Comparison of ENCODE assay signal across 9 cellular contexts in the genomic region with DNA sequence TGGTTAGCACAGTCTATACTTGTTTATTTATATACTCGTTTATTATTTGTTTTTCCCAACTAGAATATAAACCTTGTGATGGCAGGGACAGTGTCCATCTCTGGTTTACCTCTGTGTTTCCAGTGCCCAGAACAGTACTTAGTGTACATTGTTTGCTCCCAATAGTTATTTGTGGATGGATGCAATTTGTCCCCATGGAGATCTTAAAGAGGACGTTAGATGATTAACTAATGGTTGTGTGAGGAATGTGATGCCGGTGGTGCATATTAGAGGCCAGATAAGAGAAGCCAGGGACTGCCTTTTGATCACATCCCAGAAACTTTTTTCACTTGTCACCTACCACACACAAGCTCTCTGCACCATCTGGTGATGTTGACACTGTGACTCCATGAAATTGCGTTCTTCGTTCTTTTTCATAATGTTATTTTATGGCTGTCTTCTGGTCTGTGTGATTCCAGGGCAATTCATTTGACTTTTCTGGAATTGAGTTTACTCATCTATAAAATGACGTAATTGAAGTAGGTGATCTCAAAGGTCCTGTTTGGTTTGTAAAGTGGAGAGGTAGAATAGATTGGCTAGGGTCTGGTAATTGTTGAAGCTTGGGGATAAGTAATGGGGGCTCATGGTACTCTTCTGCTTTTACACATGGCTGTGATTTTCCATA. TPM values are rescaled to one million over a fixed set of nuclear protein-coding genes. Genes with fewer than 3 reads are reported as not detected.
DNase-seq lines count a peak whose midpoint lies in the region; ATAC-seq and TF ChIP-seq lines count a peak whose summit lies in the region.
"Had no signal": no experiment of that assay in that cellular context is flagged by ENCODE, and none has a peak within 500 bp of the region (broad histone marks: within the 10 kb centered on the region; RNA-seq: fewer than 3 reads in every experiment).

No MANE protein-coding gene starts in this region.

- no peak for TF ChIP-seq POLR2A in right lobe of liver (IDR thresholded peaks at IDR 0.05)

- CTCF ChIA-PET in activated naive CD4-positive, alpha-beta T cell treated with anti-CD3 and anti-CD28 coated beads for 36 hours (lab: Charles Lee), result no interaction called here

- peak overlapping the region; percentile 94 for H3K4me3 ChIP-seq in astrocyte of the spinal cord (ENCODE audit: low read depth, low read length)
- peak overlapping the region; percentile 96 to 100 (median 99) for H3K4me3 ChIP-seq in right lobe of liver

- no peaks in the 10 kb centered on the region for H3K27me3 Mint-ChIP-seq in activated naive CD4-positive, alpha-beta T cell treated with anti-CD3 and anti-CD28 coated beads for 36 hours (ENCODE audit: low read depth)
- no peaks in the 10 kb centered on the region for H3K27me3 Mint-ChIP-seq in type B pancreatic cell

- H3K27ac Mint-ChIP-seq in activated naive CD4-positive, alpha-beta T cell treated with anti-CD3 and anti-CD28 coated beads for 36 hours, result peak overlapping the region; percentile 25
- peak overlapping the region; percentile 83 for H3K27ac Mint-ChIP-seq in type B pancreatic cell

- intact Hi-C loops in activated naive CD4-positive, alpha-beta T cell treated with anti-CD3 and anti-CD28 coated beads for 36 hours (cut with micrococcal nuclease), result no loop called here
- intact Hi-C loops in right lobe of liver (cut with DNase I), result no loop called here

- no peak for ATAC-seq in right lobe of liver
- no peak for ATAC-seq in HG03108 (IDR thresholded peaks at IDR 0.05; ENCODE audit: unreplicated experiment)

- H3K9me3 ChIP-seq in right lobe of liver, result no peaks in the 10 kb centered on the region
- H3K9me3 ChIP-seq: testis had no signal

- H3K36me3 Mint-ChIP-seq in activated naive CD4-positive, alpha-beta T cell treated with anti-CD3 and anti-CD28 coated beads for 36 hours (ENCODE audit: low read depth), result peaks cover 29% of the 10 kb centered on the region
- peaks cover 11% of the 10 kb centered on the region for H3K36me3 Mint-ChIP-seq in type B pancreatic cell

- peaks cover 4% of the 10 kb centered on the region for H3K9me3 Mint-ChIP-seq in activated naive CD4-positive, alpha-beta T cell treated with anti-CD3 and anti-CD28 coated beads for 36 hours
- H3K9me3 Mint-ChIP-seq in type B pancreatic cell, result no peaks in the 10 kb centered on the region

- H3K27me3 ChIP-seq in right lobe of liver, result no peaks in the 10 kb centered on the region
- H3K27me3 ChIP-seq: testis had no signal

- H3K4me1 ChIP-seq in right lobe of liver, result peaks cover 0 to 21% (median 7%) of the 10 kb centered on the region in 4 donors

- TF ChIP-seq CTCF in astrocyte of the spinal cord (IDR thresholded peaks at IDR 0.05; ENCODE audit: low read depth, low read length) (no peak), right lobe of liver (IDR thresholded peaks at IDR 0.05) (no peak), type B pancreatic cell (conservative IDR thresholded peaks at IDR 0.05) (no peak)

- peaks cover 61% of the 10 kb centered on the region for H3K4me1 Mint-ChIP-seq in activated naive CD4-positive, alpha-beta T cell treated with anti-CD3 and anti-CD28 coated beads for 36 hours (ENCODE audit: low read depth)
- peaks cover 16% of the 10 kb centered on the region for H3K4me1 Mint-ChIP-seq in type B pancreatic cell (ENCODE audit: unreplicated experiment)

- peak overlapping the region in 1 of 3 donors; percentile 80 for H3K27ac ChIP-seq in right lobe of liver

- peak overlapping the region; percentile 94 for H3K4me3 Mint-ChIP-seq in activated naive CD4-positive, alpha-beta T cell treated with anti-CD3 and anti-CD28 coated beads for 36 hours
- peak overlapping the region; percentile 96 for H3K4me3 Mint-ChIP-seq in type B pancreatic cell

- H3K36me3 ChIP-seq in right lobe of liver, result peaks cover 0 to 14% (median 0%) of the 10 kb centered on the region in 4 donors

- no peak for DNase-seq in activated naive CD4-positive, alpha-beta T cell treated with anti-CD3 and anti-CD28 coated beads for 36 hours
- no peak for DNase-seq in activated naive CD4-positive, alpha-beta T cell (lab: John Stamatoyannopoulos, UW)
- DNase-seq in astrocyte of the spinal cord (ENCODE audit: low read depth, low spot score) (no peak), right lobe of liver (no peak), type B pancreatic cell (ENCODE audit: extremely low spot score, unreplicated experiment) (no peak), NAMALWA (ENCODE audit: low spot score) (no peak), islet precursor cell (no peak)
- DNase-seq: testis had no signal

- in situ Hi-C loops in astrocyte of the spinal cord (cut with HindIII; ENCODE audit: low sequenced_read_pairs), result no loop called here

- WGBS in right lobe of liver (ENCODE audit: insufficient coverage, low coverage, low lambda C conversion rate, missing lambda C conversion rate), result 41% methylated on average over 6 of the region's 6 CpGs

RNA-seq across cellular contexts. Expression of a gene that starts 1.2 kb away (rescaled TPM):
- 10 to 100 TPM; 29.9 to 30.6 TPM for total RNA-seq in activated naive CD4-positive, alpha-beta T cell treated with anti-CD3 and anti-CD28 coated beads for 36 hours
- total RNA-seq in right lobe of liver (10 to 100 TPM in 2 of 6 experiments, 1 to 10 TPM in 4; 6.8 to 23.0 (median 9.0) TPM), type B pancreatic cell (ENCODE audit: low replicate concordance) (24.5 and 26.6 TPM in 2 replicates)
